Comparison of ENCODE assay signal across 9 cellular contexts in the genomic region with DNA sequence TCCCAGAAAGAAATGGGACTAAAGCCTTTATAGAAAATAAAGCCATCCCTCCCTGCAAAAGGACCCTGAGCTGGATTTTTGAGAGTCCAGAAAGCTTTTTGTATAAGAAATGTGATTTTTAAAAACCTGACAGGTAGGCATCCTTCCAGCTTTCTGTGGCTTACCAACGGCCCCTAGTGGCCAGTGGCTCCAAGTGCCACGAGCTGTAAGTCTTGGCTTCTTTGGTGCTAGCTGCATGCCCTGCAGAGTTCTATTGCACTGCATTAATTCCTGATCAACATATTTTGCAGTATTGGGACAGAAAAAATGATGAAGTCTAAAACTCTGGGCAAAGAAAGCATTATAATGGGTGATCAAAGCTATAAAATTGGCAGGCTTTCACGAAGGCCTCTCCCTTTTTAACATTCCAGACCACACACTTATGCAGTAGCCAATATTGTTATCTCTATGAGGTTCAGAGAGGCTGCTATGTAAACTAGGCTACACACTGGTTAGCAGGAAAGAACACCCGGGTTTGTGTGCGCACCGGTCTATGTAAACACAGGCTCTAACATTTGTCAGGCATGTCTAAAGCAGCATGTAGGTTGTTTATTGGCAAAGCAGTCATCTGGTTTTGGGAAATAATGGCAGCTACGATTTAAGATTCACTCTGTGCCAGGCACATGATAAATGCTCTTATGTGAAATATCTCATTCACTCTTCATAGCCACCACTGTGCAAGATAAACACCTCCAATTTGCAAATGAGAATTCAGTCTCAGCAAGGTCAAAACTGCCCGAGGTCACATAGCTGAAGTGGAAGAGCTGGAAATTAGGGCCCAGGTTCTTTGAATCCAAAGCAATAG. TPM values are rescaled to one million over a fixed set of nuclear protein-coding genes. Genes with fewer than 3 reads are reported as not detected.
A peak's percentile ranks its signal among the peaks of the same experiment; 100 is the strongest.
DNase-seq lines count a peak whose midpoint lies in the region; ATAC-seq and TF ChIP-seq lines count a peak whose summit lies in the region.
"Had no signal": no experiment of that assay in that cellular context is flagged by ENCODE, and none has a peak within 500 bp of the region (broad histone marks: within the 10 kb centered on the region; RNA-seq: fewer than 3 reads in every experiment).

No MANE protein-coding gene starts in this region.

- H3K36me3 Mint-ChIP-seq in activated CD4-positive, alpha-beta T cell treated with anti-CD3 and anti-CD28 coated beads for 36 hours (ENCODE audit: low read depth) = no peaks in the 10 kb centered on the region
- H3K36me3 Mint-ChIP-seq in neural crest cell (ENCODE audit: low read depth) = no peaks in the 10 kb centered on the region

- no peak for ATAC-seq in activated CD4-positive, alpha-beta T cell treated with anti-CD3 and anti-CD28 coated beads for 36 hours
- peak; percentile 96 for ATAC-seq in GM21529 (IDR thresholded peaks at IDR 0.05; ENCODE audit: unreplicated experiment)

- no peak overlapping the region for H3K27ac Mint-ChIP-seq in activated CD4-positive, alpha-beta T cell treated with anti-CD3 and anti-CD28 coated beads for 36 hours
- no peak overlapping the region for H3K27ac Mint-ChIP-seq in neural crest cell (ENCODE audit: unreplicated experiment)

- no peak overlapping the region for H3K4me3 Mint-ChIP-seq in activated CD4-positive, alpha-beta T cell treated with anti-CD3 and anti-CD28 coated beads for 36 hours
- no peak overlapping the region for H3K4me3 Mint-ChIP-seq in neural crest cell
- H3K4me3 Mint-ChIP-seq: central memory CD8-positive, alpha-beta T cell had no signal

- H3K9me3 Mint-ChIP-seq in activated CD4-positive, alpha-beta T cell treated with anti-CD3 and anti-CD28 coated beads for 36 hours (ENCODE audit: low read depth) = peaks cover 3% of the 10 kb centered on the region
- H3K9me3 Mint-ChIP-seq in neural crest cell = peaks cover 2% of the 10 kb centered on the region
- H3K9me3 Mint-ChIP-seq: central memory CD8-positive, alpha-beta T cell had no signal

- DNase-seq in activated CD4-positive, alpha-beta T cell treated with anti-CD3 and anti-CD28 coated beads for 36 hours = peak; percentile 61
- no peak for DNase-seq in activated CD4-positive, alpha-beta T cell treated with anti-CD3 and anti-CD28 coated beads for 1 hour
- peak; percentile 28 for DNase-seq in Jurkat, Clone E6-1 (ENCODE audit: low read depth, low spot score)
- peak; percentile 53 for DNase-seq in SW480 (ENCODE audit: low spot score)
- DNase-seq in epithelial cell of proximal tubule (ENCODE audit: low read depth) = no peak
- peak; percentile 44 for DNase-seq in neural crest cell (ENCODE audit: low read depth, low spot score)
- DNase-seq in activated gamma-delta T cell (lab: John Stamatoyannopoulos, UW) = no peak

- peaks cover 2% of the 10 kb centered on the region for H3K27me3 Mint-ChIP-seq in activated CD4-positive, alpha-beta T cell treated with anti-CD3 and anti-CD28 coated beads for 36 hours
- peaks cover 5% of the 10 kb centered on the region for H3K27me3 Mint-ChIP-seq in neural crest cell (ENCODE audit: low read depth)

- H3K4me3 ChIP-seq in Jurkat, Clone E6-1 (ENCODE audit: low read length) = no peak overlapping the region
- H3K4me3 ChIP-seq in epithelial cell of proximal tubule (ENCODE audit: low read depth, low read length) = no peak overlapping the region

- intact Hi-C loops in activated CD4-positive, alpha-beta T cell treated with anti-CD3 and anti-CD28 coated beads for 36 hours (cut with DNase I, micrococcal nuclease) = loop anchor here (1.0 to 5.0 kb wide), 4 partner anchors 208 to 693 kb away; no protein-coding TSS in a partner anchor

- POLR2A ChIA-PET in activated CD4-positive, alpha-beta T cell treated with anti-CD3 and anti-CD28 coated beads for 36 hours (lab: Charles Lee) = no interaction called here

- TF ChIP-seq CTCF in epithelial cell of proximal tubule (conservative IDR thresholded peaks at IDR 0.05; ENCODE audit: low read depth, low read length) (peak; percentile 88), neural crest cell (conservative IDR thresholded peaks at IDR 0.05) (peak; percentile 91)

- H3K4me1 Mint-ChIP-seq in activated CD4-positive, alpha-beta T cell treated with anti-CD3 and anti-CD28 coated beads for 36 hours = no peaks in the 10 kb centered on the region
- H3K4me1 Mint-ChIP-seq in neural crest cell = no peaks in the 10 kb centered on the region
- H3K4me1 Mint-ChIP-seq: central memory CD8-positive, alpha-beta T cell had no signal

- CTCF ChIA-PET in activated CD4-positive, alpha-beta T cell treated with anti-CD3 and anti-CD28 coated beads for 36 hours (lab: Charles Lee) = interaction anchor here (0.6 to 4.7 kb wide), 20 partner anchors 11 to 691 kb away, joined by 3 to 34 read pairs (median 3); no protein-coding TSS in a partner anchor

RNA-seq across cellular contexts. Expression of a gene that starts 55.2 kb away (rescaled TPM):
- not detected for total RNA-seq in activated CD4-positive, alpha-beta T cell treated with anti-CD3 and anti-CD28 coated beads for 36 hours
- polyA plus RNA-seq in Jurkat, Clone E6-1 (2012; ENCODE audit: insufficient read depth, insufficient read length) = not detected
- total RNA-seq in epithelial cell of proximal tubule = 0.22 TPM in 1 of 2 replicates, not detected in the other
- 0.23 TPM in 1 of 2 replicates, not detected in the other for total RNA-seq in neural crest cell

Comparison
In these comparisons a context has a peak if more than half of its experiments do, and no peak if none do; other contexts are left out.
1. DNase-seq: peak in activated CD4-positive, alpha-beta T cell treated with anti-CD3 and anti-CD28 coated beads for 36 hours (single experiment), Jurkat, Clone E6-1 (single experiment), SW480 (single experiment) and neural crest cell (single experiment); none in activated CD4-positive, alpha-beta T cell treated with anti-CD3 and anti-CD28 coated beads for 1 hour (single experiment), epithelial cell of proximal tubule (single experiment) and activated gamma-delta T cell (single experiment).